In the genomic region with DNA sequence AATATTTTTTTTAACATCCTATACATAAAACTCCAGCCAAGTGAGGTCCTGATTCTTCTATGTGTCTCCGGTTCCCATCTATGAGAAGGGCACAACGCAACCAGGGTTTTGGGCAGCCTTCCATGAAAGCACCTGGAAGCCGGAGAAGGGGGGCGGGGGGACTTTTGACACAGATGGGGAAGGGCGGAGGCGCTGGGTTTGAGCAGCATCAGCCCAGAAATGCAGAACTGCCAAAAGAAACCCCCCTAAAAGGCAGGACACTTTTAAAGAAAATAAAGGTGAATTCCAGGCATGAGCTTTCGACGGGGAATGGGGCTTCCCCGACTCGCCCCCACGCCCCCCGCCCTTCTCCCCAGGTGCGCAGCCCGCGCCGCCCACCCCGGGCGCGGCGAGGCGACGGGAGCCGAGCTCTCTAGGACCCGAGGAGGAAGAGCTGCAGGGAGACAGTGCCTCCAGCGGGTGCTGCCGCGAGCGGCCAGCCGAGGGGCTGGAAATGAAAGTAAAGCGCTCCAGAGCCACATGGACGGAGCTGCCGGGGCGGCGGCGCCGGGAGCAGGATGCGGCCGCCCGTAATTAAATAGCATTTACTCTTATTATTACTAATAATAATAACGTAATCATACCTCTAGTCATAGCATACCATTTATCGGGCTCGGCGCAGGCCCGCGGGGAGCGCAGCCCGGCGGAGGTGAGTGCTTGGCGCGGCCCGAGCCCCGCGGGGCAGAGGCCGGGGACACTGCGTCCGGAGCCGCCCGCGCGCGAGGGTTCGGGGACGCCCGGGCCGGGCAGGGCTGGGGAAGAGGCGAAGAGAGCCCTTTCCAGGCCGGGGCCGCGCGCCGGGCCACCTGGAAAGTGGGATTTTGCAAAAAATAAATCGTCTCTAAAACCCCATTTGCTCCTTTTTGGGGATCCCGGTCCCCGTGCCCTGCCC, we compare ENCODE assay signal across 8 cellular contexts. TPM values are rescaled to one million over a fixed set of nuclear protein-coding genes. Genes with fewer than 3 reads are reported as not detected.
A peak's percentile ranks its signal among the peaks of the same experiment; 100 is the strongest.
DNase-seq lines count a peak whose midpoint lies in the region; ATAC-seq and TF ChIP-seq lines count a peak whose summit lies in the region.

A gene with protein sequence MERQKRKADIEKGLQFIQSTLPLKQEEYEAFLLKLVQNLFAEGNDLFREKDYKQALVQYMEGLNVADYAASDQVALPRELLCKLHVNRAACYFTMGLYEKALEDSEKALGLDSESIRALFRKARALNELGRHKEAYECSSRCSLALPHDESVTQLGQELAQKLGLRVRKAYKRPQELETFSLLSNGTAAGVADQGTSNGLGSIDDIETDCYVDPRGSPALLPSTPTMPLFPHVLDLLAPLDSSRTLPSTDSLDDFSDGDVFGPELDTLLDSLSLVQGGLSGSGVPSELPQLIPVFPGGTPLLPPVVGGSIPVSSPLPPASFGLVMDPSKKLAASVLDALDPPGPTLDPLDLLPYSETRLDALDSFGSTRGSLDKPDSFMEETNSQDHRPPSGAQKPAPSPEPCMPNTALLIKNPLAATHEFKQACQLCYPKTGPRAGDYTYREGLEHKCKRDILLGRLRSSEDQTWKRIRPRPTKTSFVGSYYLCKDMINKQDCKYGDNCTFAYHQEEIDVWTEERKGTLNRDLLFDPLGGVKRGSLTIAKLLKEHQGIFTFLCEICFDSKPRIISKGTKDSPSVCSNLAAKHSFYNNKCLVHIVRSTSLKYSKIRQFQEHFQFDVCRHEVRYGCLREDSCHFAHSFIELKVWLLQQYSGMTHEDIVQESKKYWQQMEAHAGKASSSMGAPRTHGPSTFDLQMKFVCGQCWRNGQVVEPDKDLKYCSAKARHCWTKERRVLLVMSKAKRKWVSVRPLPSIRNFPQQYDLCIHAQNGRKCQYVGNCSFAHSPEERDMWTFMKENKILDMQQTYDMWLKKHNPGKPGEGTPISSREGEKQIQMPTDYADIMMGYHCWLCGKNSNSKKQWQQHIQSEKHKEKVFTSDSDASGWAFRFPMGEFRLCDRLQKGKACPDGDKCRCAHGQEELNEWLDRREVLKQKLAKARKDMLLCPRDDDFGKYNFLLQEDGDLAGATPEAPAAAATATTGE (plus strand): TSS at position 441 of the 931 bp plus-strand sequence. CDS start 19,136 bp downstream, outside the sequence.

- H3K27me3 Mint-ChIP-seq in endothelial cell (ENCODE audit: unreplicated experiment), result peaks cover 4% of the 10 kb centered on the region

- H3K9me3 Mint-ChIP-seq in endothelial cell (ENCODE audit: unreplicated experiment), result no peaks in the 10 kb centered on the region

- H3K4me3 Mint-ChIP-seq in endothelial cell (ENCODE audit: unreplicated experiment), result peak within 1 kb of the TSS; percentile 95

- H3K4me1 Mint-ChIP-seq in endothelial cell (ENCODE audit: unreplicated experiment), result peaks cover 13% of the 10 kb centered on the region

- DNase-seq in COLO829 (ENCODE audit: low spot score) (peak; percentile 95), HS-27A (ENCODE audit: low read depth) (peak; percentile 48), NOMO-1 treated with dmso at 0.1 percent for 144 hours (lab: John Stamatoyannopoulos, UW; ENCODE audit: unreplicated experiment) (peak; percentile 80), endothelial cell (ENCODE audit: low spot score) (peak; percentile 73), midbrain (lab: John Stamatoyannopoulos, UW) (peak; percentile 77)
- DNase-seq in activated CD8-positive, alpha-beta memory T cell treated with anti-CD3 and anti-CD28 coated beads, Interleukin-2, amount 50 U/mL, for 24 hours (ENCODE audit: extremely low read depth), result peak; percentile 51
- DNase-seq in stimulated activated CD8-positive, alpha-beta memory T cell treated with anti-CD3 and anti-CD28 coated beads, Interleukin-2, amount 100 ng/mL, for 1 hour (ENCODE audit: low read depth in 2 of 2), result peak; percentile 61 to 77

- peak within 1 kb of the TSS; percentile 53 for H3K27ac Mint-ChIP-seq in endothelial cell (ENCODE audit: unreplicated experiment)

- H3K36me3 Mint-ChIP-seq in endothelial cell (ENCODE audit: low read depth, unreplicated experiment), result peaks cover 9% of the 10 kb centered on the region

- ATAC-seq in GM19467 (IDR thresholded peaks at IDR 0.05; ENCODE audit: unreplicated experiment), result peak; percentile 85

- no peak for TF ChIP-seq CTCF in endothelial cell (IDR thresholded peaks at IDR 0.05; ENCODE audit: unreplicated experiment)

RNA-seq across cellular contexts. Expression of the gene that starts here (rescaled TPM):
- 69.2 TPM for total RNA-seq in endothelial cell (ENCODE audit: unreplicated experiment)

Comparison
In these comparisons a context has a peak if more than half of its experiments do, and no peak if none do; other contexts are left out.
1. Peak in every context shown above with its lines: DNase-seq and ATAC-seq.